23 cellular contexts compared by ENCODE assay signal in the genomic region with DNA sequence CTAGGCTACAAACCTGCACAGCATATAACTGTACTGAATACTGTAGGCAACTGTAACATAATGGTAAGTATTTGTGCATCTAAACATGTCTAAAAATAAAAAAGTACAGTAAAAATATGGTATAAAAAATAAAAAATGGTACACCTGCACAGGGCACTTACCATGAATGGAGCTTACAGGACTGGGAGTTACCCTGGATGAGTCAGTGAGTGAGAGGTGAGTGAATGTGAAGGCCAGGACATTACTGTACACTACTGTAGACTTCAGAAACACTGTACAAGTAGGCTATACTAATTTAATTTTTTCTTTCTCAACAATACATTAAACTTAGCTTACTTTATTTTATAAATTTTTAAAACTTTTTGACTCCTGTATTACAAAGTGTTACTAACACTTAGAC.
"Had no signal": no experiment of that assay in that cellular context is flagged by ENCODE, and none has a peak within 500 bp of the region (broad histone marks: within the 10 kb centered on the region; RNA-seq: fewer than 3 reads in every experiment).

No MANE protein-coding gene starts in this region.

- H2AFZ ChIP-seq: PC-9 had no signal

- DNase-seq: IMR-90, Karpas-422, KG1, MG63, NCI-H1092 treated with DMSO at 0.1 percent for 48 hours, NCI-H1436, NCI-H187, NCI-H2029, NCI-H2081 treated with DMSO at 0.1 percent for 48 hours, NCI-H2171, NCI-H226, NCI-H446, NCI-H510A, NCI-H524 treated with DMSO at 0.1 percent for 48 hours, NCI-H69, NCI-H774, PC-9, Peyer's patch, Right ventricle myocardium superior, SIG-M5 had no signal

- H3K4me2 ChIP-seq: PC-9 had no signal

- H3K4me3 ChIP-seq: MG63, PC-9, Peyer's patch, SJSA1, SK-N-MC had no signal

- H3K36me3 ChIP-seq: MG63, Peyer's patch, SJSA1 had no signal

- H3K4me1 ChIP-seq: Peyer's patch, SJSA1 had no signal

- H3K27ac ChIP-seq: PC-9, Peyer's patch, SJSA1, SK-N-MC had no signal

- H3K27me3 ChIP-seq: MG63, Peyer's patch had no signal

- H3K9me3 ChIP-seq: MG63, Peyer's patch, SJSA1 had no signal

- ATAC-seq: HepG2 had no signal

- FAIRE-seq: HepG2 had no signal
